In the genomic region with DNA sequence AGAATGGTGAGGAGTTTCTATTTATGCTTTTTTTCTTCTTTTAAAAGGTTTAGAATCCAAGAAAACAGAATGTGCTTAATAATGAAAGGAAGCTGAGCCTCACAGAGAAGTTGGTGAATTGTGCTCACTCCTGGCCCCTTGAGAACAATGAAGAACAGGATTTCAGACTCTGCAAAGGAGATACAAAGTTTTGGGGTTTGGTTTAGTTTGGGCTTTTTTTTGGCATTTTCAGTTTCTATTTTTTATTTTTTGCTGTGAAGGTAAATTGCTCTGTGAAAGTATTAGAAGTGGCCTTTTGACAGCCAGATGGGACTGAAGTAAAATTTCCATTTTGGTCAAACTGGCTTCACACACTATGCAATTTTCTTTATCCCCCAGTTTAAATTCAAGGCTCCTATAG, we compare ENCODE assay signal across 34 cellular contexts.
"Had no signal": no experiment of that assay in that cellular context is flagged by ENCODE, and none has a peak within 500 bp of the region (broad histone marks: within the 10 kb centered on the region; RNA-seq: fewer than 3 reads in every experiment).

No MANE protein-coding gene starts in this region.

- H3K27ac ChIP-seq: KMS-11 had no signal

- H3K9me3 ChIP-seq: MG63 had no signal

- H3K36me3 ChIP-seq: MG63 had no signal

- H3K4me3 ChIP-seq: MG63 had no signal

- H3K27me3 ChIP-seq: MG63 had no signal

- H3K9ac ChIP-seq: KMS-11 had no signal

- H3K4me2 ChIP-seq: KMS-11 had no signal

- DNase-seq: Karpas-422, Kasumi-1, MG63, MV-4-11, NCI-H1048, NCI-H1092, NCI-H1092 treated with DMSO at 0.1 percent for 48 hours, NCI-H1105, NCI-H1105 treated with DMSO at 0.1 percent for 48 hours, NCI-H1417, NCI-H1417 treated with DMSO at 0.1 percent for 48 hours, NCI-H1436, NCI-H1436 treated with DMSO at 0.1 percent for 48 hours, NCI-H146, NCI-H1694, NCI-H1694 treated with DMSO at 0.1 percent for 48 hours, NCI-H187, NCI-H187 treated with DMSO at 0.1 percent for 48 hours, NCI-H1930, NCI-H2029, NCI-H2029 treated with DMSO at 0.1 percent for 48 hours, NCI-H2081, NCI-H2081 treated with DMSO at 0.1 percent for 48 hours, NCI-H2107, NCI-H2171, NCI-H2171 treated with DMSO at 0.1 percent for 48 hours, NCI-H2227 treated with DMSO at 0.1 percent for 48 hours, NCI-H226, NCI-H345, NCI-H446, NCI-H446 treated with DMSO at 0.1 percent for 48 hours, NCI-H510A, NCI-H524 had no signal
